In the genomic region with DNA sequence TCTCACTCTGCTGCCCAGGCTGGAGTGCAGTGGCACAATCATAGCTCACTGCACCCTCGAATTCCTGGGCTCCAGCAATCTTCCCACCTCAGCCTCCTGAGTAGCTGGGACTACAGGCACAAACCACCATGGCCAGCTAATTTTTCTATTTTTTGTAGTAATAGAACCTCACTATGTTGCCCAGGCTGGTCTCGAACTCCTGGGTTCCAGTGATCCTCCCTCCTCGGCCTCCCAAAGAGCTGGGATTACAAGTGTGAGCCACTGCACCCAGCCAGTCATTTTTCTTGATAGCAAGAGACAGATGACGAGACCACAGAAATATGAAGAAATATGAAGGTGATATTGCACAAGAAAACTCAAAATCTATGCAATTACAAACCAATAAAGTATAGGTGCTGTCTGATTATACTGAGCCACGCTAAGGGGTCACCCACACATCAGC, we compare ENCODE assay signal across 19 cellular contexts. TPM values are rescaled to one million over a fixed set of nuclear protein-coding genes. Genes with fewer than 3 reads are reported as not detected.
"Had no signal": no experiment of that assay in that cellular context is flagged by ENCODE, and none has a peak within 500 bp of the region (broad histone marks: within the 10 kb centered on the region; RNA-seq: fewer than 3 reads in every experiment).

No MANE protein-coding gene starts in this region.

RNA-seq across cellular contexts. Expression of gene LYZL1, which starts 31.8 kb away (rescaled TPM):
- total RNA-seq: chondrocyte, dorsolateral prefrontal cortex, esophagus mucosa, fibroblast of lung, frontal cortex, glomerular endothelial cell, heart left ventricle, lower leg skin, mammary epithelial cell, mucosa of gallbladder, myocyte, natural killer cell, occipital lobe, psoas muscle, sciatic nerve, skeletal muscle tissue, subcutaneous adipose tissue, tibial nerve, ureter had no signal
- polyA plus RNA-seq: fibroblast of lung, heart left ventricle, mammary epithelial cell, psoas muscle had no signal
